Comparison of ENCODE assay signal across 1 cellular context in genomic region chr7:85184599-85185354, GRCh38.
TF ChIP-seq lines count a peak whose summit lies in the region.

No MANE protein-coding gene starts in this region.

TF ChIP-seq in H1, 55 proteins besides CTCF, POLR2A, EP300 and RAD21 (continued from another document):
- TF ChIP-seq, protein P1, sequence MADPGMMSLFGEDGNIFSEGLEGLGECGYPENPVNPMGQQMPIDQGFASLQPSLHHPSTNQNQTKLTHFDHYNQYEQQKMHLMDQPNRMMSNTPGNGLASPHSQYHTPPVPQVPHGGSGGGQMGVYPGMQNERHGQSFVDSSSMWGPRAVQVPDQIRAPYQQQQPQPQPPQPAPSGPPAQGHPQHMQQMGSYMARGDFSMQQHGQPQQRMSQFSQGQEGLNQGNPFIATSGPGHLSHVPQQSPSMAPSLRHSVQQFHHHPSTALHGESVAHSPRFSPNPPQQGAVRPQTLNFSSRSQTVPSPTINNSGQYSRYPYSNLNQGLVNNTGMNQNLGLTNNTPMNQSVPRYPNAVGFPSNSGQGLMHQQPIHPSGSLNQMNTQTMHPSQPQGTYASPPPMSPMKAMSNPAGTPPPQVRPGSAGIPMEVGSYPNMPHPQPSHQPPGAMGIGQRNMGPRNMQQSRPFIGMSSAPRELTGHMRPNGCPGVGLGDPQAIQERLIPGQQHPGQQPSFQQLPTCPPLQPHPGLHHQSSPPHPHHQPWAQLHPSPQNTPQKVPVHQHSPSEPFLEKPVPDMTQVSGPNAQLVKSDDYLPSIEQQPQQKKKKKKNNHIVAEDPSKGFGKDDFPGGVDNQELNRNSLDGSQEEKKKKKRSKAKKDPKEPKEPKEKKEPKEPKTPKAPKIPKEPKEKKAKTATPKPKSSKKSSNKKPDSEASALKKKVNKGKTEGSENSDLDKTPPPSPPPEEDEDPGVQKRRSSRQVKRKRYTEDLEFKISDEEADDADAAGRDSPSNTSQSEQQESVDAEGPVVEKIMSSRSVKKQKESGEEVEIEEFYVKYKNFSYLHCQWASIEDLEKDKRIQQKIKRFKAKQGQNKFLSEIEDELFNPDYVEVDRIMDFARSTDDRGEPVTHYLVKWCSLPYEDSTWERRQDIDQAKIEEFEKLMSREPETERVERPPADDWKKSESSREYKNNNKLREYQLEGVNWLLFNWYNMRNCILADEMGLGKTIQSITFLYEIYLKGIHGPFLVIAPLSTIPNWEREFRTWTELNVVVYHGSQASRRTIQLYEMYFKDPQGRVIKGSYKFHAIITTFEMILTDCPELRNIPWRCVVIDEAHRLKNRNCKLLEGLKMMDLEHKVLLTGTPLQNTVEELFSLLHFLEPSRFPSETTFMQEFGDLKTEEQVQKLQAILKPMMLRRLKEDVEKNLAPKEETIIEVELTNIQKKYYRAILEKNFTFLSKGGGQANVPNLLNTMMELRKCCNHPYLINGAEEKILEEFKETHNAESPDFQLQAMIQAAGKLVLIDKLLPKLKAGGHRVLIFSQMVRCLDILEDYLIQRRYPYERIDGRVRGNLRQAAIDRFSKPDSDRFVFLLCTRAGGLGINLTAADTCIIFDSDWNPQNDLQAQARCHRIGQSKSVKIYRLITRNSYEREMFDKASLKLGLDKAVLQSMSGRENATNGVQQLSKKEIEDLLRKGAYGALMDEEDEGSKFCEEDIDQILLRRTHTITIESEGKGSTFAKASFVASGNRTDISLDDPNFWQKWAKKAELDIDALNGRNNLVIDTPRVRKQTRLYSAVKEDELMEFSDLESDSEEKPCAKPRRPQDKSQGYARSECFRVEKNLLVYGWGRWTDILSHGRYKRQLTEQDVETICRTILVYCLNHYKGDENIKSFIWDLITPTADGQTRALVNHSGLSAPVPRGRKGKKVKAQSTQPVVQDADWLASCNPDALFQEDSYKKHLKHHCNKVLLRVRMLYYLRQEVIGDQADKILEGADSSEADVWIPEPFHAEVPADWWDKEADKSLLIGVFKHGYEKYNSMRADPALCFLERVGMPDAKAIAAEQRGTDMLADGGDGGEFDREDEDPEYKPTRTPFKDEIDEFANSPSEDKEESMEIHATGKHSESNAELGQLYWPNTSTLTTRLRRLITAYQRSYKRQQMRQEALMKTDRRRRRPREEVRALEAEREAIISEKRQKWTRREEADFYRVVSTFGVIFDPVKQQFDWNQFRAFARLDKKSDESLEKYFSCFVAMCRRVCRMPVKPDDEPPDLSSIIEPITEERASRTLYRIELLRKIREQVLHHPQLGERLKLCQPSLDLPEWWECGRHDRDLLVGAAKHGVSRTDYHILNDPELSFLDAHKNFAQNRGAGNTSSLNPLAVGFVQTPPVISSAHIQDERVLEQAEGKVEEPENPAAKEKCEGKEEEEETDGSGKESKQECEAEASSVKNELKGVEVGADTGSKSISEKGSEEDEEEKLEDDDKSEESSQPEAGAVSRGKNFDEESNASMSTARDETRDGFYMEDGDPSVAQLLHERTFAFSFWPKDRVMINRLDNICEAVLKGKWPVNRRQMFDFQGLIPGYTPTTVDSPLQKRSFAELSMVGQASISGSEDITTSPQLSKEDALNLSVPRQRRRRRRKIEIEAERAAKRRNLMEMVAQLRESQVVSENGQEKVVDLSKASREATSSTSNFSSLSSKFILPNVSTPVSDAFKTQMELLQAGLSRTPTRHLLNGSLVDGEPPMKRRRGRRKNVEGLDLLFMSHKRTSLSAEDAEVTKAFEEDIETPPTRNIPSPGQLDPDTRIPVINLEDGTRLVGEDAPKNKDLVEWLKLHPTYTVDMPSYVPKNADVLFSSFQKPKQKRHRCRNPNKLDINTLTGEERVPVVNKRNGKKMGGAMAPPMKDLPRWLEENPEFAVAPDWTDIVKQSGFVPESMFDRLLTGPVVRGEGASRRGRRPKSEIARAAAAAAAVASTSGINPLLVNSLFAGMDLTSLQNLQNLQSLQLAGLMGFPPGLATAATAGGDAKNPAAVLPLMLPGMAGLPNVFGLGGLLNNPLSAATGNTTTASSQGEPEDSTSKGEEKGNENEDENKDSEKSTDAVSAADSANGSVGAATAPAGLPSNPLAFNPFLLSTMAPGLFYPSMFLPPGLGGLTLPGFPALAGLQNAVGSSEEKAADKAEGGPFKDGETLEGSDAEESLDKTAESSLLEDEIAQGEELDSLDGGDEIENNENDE (IDR thresholded peaks at IDR 0.05; ENCODE audit: insufficient replicate concordance, low read length), result no peak
- TF ChIP-seq SIRT6 (IDR thresholded peaks at IDR 0.05; ENCODE audit: low read length) (no peak), EZH2 (IDR thresholded peaks at IDR 0.05; ENCODE audit: low read depth, low read length, severe bottlenecking) (no peak), SP1 (IDR thresholded peaks at IDR 0.05; ENCODE audit: low read depth, low read length) (no peak), BACH1 (IDR thresholded peaks at IDR 0.05; ENCODE audit: low read length) (no peak), BCL11A (IDR thresholded peaks at IDR 0.05; ENCODE audit: low read depth in 2 of 2, low read length in 2 of 2) (no peak)
